ENCODE assay signal across 1 cellular context in genomic region chr9:96148634-96149138, GRCh38.
TF ChIP-seq lines count a peak whose summit lies in the region.

No MANE protein-coding gene starts in this region.

TF ChIP-seq in HepG2, 621 proteins besides CTCF, POLR2A, EP300 and RAD21 (continued from another document):
- TF ChIP-seq ATF7 (IDR thresholded peaks at IDR 0.05) = no peak
- TF ChIP-seq ATF7 (CRISPR knock-in tag; IDR thresholded peaks at IDR 0.05) = no peak
- TF ChIP-seq SOX13 (IDR thresholded peaks at IDR 0.05) = no peak; the same call in 1 of the 2 replicates
- TF ChIP-seq SOX13 (CRISPR knock-in tag; conservative IDR thresholded peaks at IDR 0.05 in 1 of 2, IDR thresholded peaks at IDR 0.05 in 1 of 2) = peak in 1 of 2 experiments; percentile 94; a peak in 2 of 4 replicates
- TF ChIP-seq ARID5B (CRISPR knock-in tag; IDR thresholded peaks at IDR 0.05) = peak; percentile 29; the same call in 1 of the 2 replicates
- no peak for TF ChIP-seq SOX6 (IDR thresholded peaks at IDR 0.05)
- peak; percentile 79 for TF ChIP-seq SOX6 (CRISPR knock-in tag; IDR thresholded peaks at IDR 0.05)
- peak; percentile 90; the same call in 1 of the 2 replicates for TF ChIP-seq SOX5 (CRISPR knock-in tag; IDR thresholded peaks at IDR 0.05; ENCODE audit: borderline replicate concordance)
